Comparison of ENCODE assay signal across 9 cellular contexts in genomic region chr7:20158684-20159083, GRCh38. TPM values are rescaled to one million over a fixed set of nuclear protein-coding genes. Genes with fewer than 3 reads are reported as not detected.
DNase-seq lines count a peak whose midpoint lies in the region; ATAC-seq and TF ChIP-seq lines count a peak whose summit lies in the region.
"Had no signal": no experiment of that assay in that cellular context is flagged by ENCODE, and none has a peak within 500 bp of the region (broad histone marks: within the 10 kb centered on the region; RNA-seq: fewer than 3 reads in every experiment).

No MANE protein-coding gene starts in this region.

- no peaks in the 10 kb centered on the region for H3K27me3 ChIP-seq in thoracic aorta (replicated peaks; ENCODE audit: insufficient read depth)
- H3K27me3 ChIP-seq: adrenal gland had no signal

- H3K36me3 ChIP-seq in thoracic aorta, result no peaks in the 10 kb centered on the region
- H3K36me3 ChIP-seq: adrenal gland had no signal

- peak; percentile 13 for TF ChIP-seq CTCF in thoracic aorta (IDR thresholded peaks at IDR 0.05)

- no peak for ATAC-seq in thoracic aorta (ENCODE audit: insufficient number of reproducible peaks, low FRiP score, low read depth)

- H3K4me3 ChIP-seq in thoracic aorta, result no peak overlapping the region

- H3K4me1 ChIP-seq in thoracic aorta (ENCODE audit: control insufficient read depth in 1 of 2, low read depth in 2 of 2), result no peaks in the 10 kb centered on the region

- no peak overlapping the region for H3K27ac ChIP-seq in thoracic aorta

- DNase-seq in NCI-H748 (lab: John Stamatoyannopoulos, UW; ENCODE audit: unreplicated experiment) (peak; percentile 24), NCI-H748 treated with DMSO at 0.1 percent for 48 hours (lab: John Stamatoyannopoulos, UW) (no peak), NCI-H69 (lab: John Stamatoyannopoulos, UW) (peak; percentile 31), fibroblast of peridontal ligament (ENCODE audit: extremely low read depth) (peak; percentile 61), thoracic aorta (ENCODE audit: low spot score) (no peak), HUDEP-2 (lab: John Stamatoyannopoulos, UW; ENCODE audit: unreplicated experiment in 76 of 76) (no peak), AG08395 (ENCODE audit: low spot score) (no peak)
- no peak for DNase-seq in activated CD4-positive, alpha-beta T cell treated with anti-CD3 and anti-CD28 coated beads for 4 hours
- DNase-seq: adrenal gland had no signal

- H3K9me3 ChIP-seq in thoracic aorta, result no peaks in the 10 kb centered on the region
- H3K9me3 ChIP-seq: adrenal gland had no signal

RNA-seq across cellular contexts. Expression of gene MACC1, which starts 58.5 kb away (rescaled TPM):
- total RNA-seq in thoracic aorta, result under 1 TPM; 0.14 to 0.56 TPM

Comparison
In these comparisons a context has a peak if more than half of its experiments do, and no peak if none do; other contexts are left out.
1. DNase-seq: peak in NCI-H748 (single experiment), NCI-H69 (single experiment) and fibroblast of peridontal ligament (single experiment); none in NCI-H748 treated with DMSO at 0.1 percent for 48 hours (single experiment), thoracic aorta (single experiment), HUDEP-2 (0 of 76), AG08395 (single experiment) and activated CD4-positive, alpha-beta T cell treated with anti-CD3 and anti-CD28 coated beads for 4 hours (0 of 2).